In the genomic region with DNA sequence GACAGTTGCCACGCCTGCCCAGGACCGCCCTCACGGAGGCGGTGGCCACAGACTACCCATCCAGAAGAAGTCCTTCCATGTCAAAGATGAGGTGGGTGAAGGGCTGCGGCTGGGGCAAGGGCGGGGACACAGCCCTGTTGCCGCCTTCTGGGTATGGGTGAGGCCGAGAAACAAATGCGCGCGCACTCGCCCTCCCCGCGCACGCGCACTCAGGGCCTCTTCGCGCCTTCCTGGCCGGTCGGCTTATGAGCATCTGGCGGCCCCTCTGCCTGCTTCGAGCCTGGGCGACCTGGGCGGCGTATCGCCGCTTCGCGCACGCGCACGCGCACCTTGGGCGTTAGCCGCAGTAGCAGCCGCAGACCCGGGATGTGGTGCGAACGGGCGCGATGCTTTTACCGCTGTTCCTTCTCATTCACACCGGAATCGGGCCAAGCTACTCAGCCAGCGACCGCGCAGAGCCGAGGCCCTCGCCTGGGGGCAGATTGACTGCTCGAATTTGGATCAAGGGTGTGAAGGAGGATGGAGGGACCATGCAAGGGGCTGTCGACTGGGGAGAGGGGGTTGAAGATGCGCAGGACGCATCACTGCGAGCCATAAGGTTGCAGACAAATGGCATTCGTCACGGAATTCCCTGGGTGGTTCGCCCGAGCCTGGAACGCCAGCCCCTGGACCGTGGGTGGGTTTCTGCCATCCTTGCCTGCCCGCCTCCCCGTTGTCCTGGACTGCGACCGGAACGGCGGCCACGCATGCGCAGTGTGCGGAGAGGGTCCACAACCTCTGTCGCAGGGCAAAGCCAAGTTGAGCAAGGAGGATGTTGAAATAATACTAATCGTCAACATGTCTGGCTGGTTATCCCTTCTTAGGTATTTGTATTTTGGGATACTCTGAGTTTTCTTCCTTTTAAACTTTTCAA, we compare ENCODE assay signal across 9 cellular contexts.
DNase-seq lines count a peak whose midpoint lies in the region; ATAC-seq and TF ChIP-seq lines count a peak whose summit lies in the region.
"Had no signal": no experiment of that assay in that cellular context is flagged by ENCODE, and none has a peak within 500 bp of the region (broad histone marks: within the 10 kb centered on the region; RNA-seq: fewer than 3 reads in every experiment).

No MANE protein-coding gene starts in this region.

- peak overlapping the region; percentile 14 for H3K27ac ChIP-seq in naive thymus-derived CD4-positive, alpha-beta T cell (ENCODE audit: low read depth, low read length)
- H3K27ac ChIP-seq in tibial nerve = peak overlapping the region in 1 of 4 donors; percentile 29
- H3K27ac ChIP-seq: BLaER1 treated with 17β-estradiol and CSF1 and Interleukin-3, amounts not matched to agents 10 nM and 100 nM had no signal

- no peaks in the 10 kb centered on the region for H3K4me1 ChIP-seq in naive thymus-derived CD4-positive, alpha-beta T cell (ENCODE audit: control insufficient read depth in 2 of 2, insufficient read depth in 2 of 2, low read length in 2 of 2)
- no peaks in the 10 kb centered on the region for H3K4me1 ChIP-seq in tibial nerve
- H3K4me1 ChIP-seq: BLaER1 treated with 17β-estradiol and CSF1 and Interleukin-3, amounts not matched to agents 10 nM and 100 nM had no signal

- no peaks in the 10 kb centered on the region for H3K9me3 ChIP-seq in naive thymus-derived CD4-positive, alpha-beta T cell (ENCODE audit: control insufficient read depth in 2 of 3, low read length in 3 of 3)
- no peaks in the 10 kb centered on the region for H3K9me3 ChIP-seq in tibial nerve
- H3K9me3 ChIP-seq: BLaER1 treated with 17β-estradiol and CSF1 and Interleukin-3, amounts not matched to agents 10 nM and 100 nM had no signal

- CTCF ChIA-PET in naive thymus-derived CD4-positive, alpha-beta T cell (lab: Charles Lee) = interaction anchor here (0.6 kb wide), 1 partner anchor 947 kb away, joined by 3 read pairs; no protein-coding TSS in a partner anchor

- ATAC-seq in naive thymus-derived CD4-positive, alpha-beta T cell = peak; percentile 91

- WGBS in tibial nerve, 2 donors = 56% methylated on average over 50 of the region's 71 CpGs; no CpG with 5 or more reads in 1 of the 2 donors

- peak; percentile 56 for DNase-seq in activated T-cell treated with anti-CD3 and anti-CD28 coated beads for 1 hour (ENCODE audit: low read depth)
- DNase-seq in activated T-cell treated with anti-CD3 and anti-CD28 coated beads, Interleukin-2, amount 50 U/mL, for 48 hours = no peak
- DNase-seq in naive thymus-derived CD4-positive, alpha-beta T cell = peak in 4 of 9 donors; percentile 54 to 70 (median 62)
- peak; percentile 7 to 13 for DNase-seq in tibial nerve (ENCODE audit: low spot score in 2 of 2)
- no peak for DNase-seq in NOMO-1 treated with DMSO at 0.1 percent for 48 hours (lab: John Stamatoyannopoulos, UW; ENCODE audit: unreplicated experiment)
- no peak for DNase-seq in SHP77 treated with DMSO at 0.1 percent for 48 hours (lab: John Stamatoyannopoulos, UW)
- DNase-seq in NCI-H2227 (lab: John Stamatoyannopoulos, UW; ENCODE audit: unreplicated experiment) = no peak

- TF ChIP-seq CTCF in tibial nerve (IDR thresholded peaks at IDR 0.05) = no peak

- intact Hi-C loops in naive thymus-derived CD4-positive, alpha-beta T cell (cut with micrococcal nuclease) = loop anchor here (1.0 to 5.0 kb wide), 2 partner anchors 32 to 34 kb away; no protein-coding TSS in a partner anchor

- no peaks in the 10 kb centered on the region for H3K9me3 Mint-ChIP-seq in activated naive CD8-positive, alpha-beta T cell (ENCODE audit: low read depth)
- H3K9me3 Mint-ChIP-seq in naive thymus-derived CD4-positive, alpha-beta T cell = peaks cover 0 to 2% (median 0%) of the 10 kb centered on the region in 11 donors

- POLR2A ChIA-PET in naive thymus-derived CD4-positive, alpha-beta T cell (lab: Charles Lee) = interaction anchor here (1.0 to 1.4 kb wide), 2 partner anchors 31 to 1753 kb away, joined by 3 to 4 read pairs; partner anchors contain the start of gene TMSB4Y

- H3K27ac Mint-ChIP-seq in activated naive CD8-positive, alpha-beta T cell = no peak overlapping the region
- H3K27ac Mint-ChIP-seq in naive thymus-derived CD4-positive, alpha-beta T cell = peak overlapping the region in 5 of 9 donors; percentile 48 to 83 (median 59)

- H3K4me3 Mint-ChIP-seq in activated naive CD8-positive, alpha-beta T cell = peak overlapping the region; percentile 77
- H3K4me3 Mint-ChIP-seq in naive thymus-derived CD4-positive, alpha-beta T cell = peak overlapping the region in 5 of 10 donors; percentile 61 to 79 (median 73)

- H3K36me3 Mint-ChIP-seq in activated naive CD8-positive, alpha-beta T cell = no peaks in the 10 kb centered on the region
- H3K36me3 Mint-ChIP-seq in naive thymus-derived CD4-positive, alpha-beta T cell = no peaks in the 10 kb centered on the region

- no peak for TF ChIP-seq POLR2A in tibial nerve (IDR thresholded peaks at IDR 0.05)

- H3K4me1 Mint-ChIP-seq in activated naive CD8-positive, alpha-beta T cell (ENCODE audit: low read depth) = no peaks in the 10 kb centered on the region
- peaks cover 0 to 5% (median 0%) of the 10 kb centered on the region in 7 donors for H3K4me1 Mint-ChIP-seq in naive thymus-derived CD4-positive, alpha-beta T cell

- H3K4me3 ChIP-seq in naive thymus-derived CD4-positive, alpha-beta T cell (ENCODE audit: low read length) = peak overlapping the region; percentile 48
- peak overlapping the region in 1 of 4 donors; percentile 49 for H3K4me3 ChIP-seq in tibial nerve
- H3K4me3 ChIP-seq: BLaER1 treated with 17β-estradiol and CSF1 and Interleukin-3, amounts not matched to agents 10 nM and 100 nM had no signal

- no peaks in the 10 kb centered on the region for H3K27me3 ChIP-seq in naive thymus-derived CD4-positive, alpha-beta T cell (ENCODE audit: control insufficient read depth in 2 of 2, insufficient read depth in 2 of 2, low read length in 2 of 2)
- no peaks in the 10 kb centered on the region for H3K27me3 ChIP-seq in tibial nerve
- H3K27me3 ChIP-seq: BLaER1 treated with 17β-estradiol and CSF1 and Interleukin-3, amounts not matched to agents 10 nM and 100 nM had no signal

- no peaks in the 10 kb centered on the region for H3K36me3 ChIP-seq in naive thymus-derived CD4-positive, alpha-beta T cell (ENCODE audit: control insufficient read depth in 2 of 3, insufficient read depth in 3 of 3, low read length in 3 of 3)
- H3K36me3 ChIP-seq in tibial nerve = no peaks in the 10 kb centered on the region
- H3K36me3 ChIP-seq: BLaER1 treated with 17β-estradiol and CSF1 and Interleukin-3, amounts not matched to agents 10 nM and 100 nM had no signal

- H3K27me3 Mint-ChIP-seq in activated naive CD8-positive, alpha-beta T cell = no peaks in the 10 kb centered on the region
- peaks cover 3 to 7% (median 5%) of the 10 kb centered on the region in 5 donors for H3K27me3 Mint-ChIP-seq in naive thymus-derived CD4-positive, alpha-beta T cell

- TF ChIP-seq EP300 in tibial nerve (IDR thresholded peaks at IDR 0.05) = no peak

Comparison
In these comparisons a context has a peak if more than half of its experiments do, and no peak if none do; other contexts are left out.
1. DNase-seq: peak in activated T-cell treated with anti-CD3 and anti-CD28 coated beads for 1 hour (single experiment) and tibial nerve (2 of 2); none in activated T-cell treated with anti-CD3 and anti-CD28 coated beads, Interleukin-2, amount 50 U/mL, for 48 hours (0 of 2), NOMO-1 treated with DMSO at 0.1 percent for 48 hours (single experiment), SHP77 treated with DMSO at 0.1 percent for 48 hours (single experiment) and NCI-H2227 (single experiment).